Comparison of ENCODE assay signal across 1 cellular context in the genomic region with DNA sequence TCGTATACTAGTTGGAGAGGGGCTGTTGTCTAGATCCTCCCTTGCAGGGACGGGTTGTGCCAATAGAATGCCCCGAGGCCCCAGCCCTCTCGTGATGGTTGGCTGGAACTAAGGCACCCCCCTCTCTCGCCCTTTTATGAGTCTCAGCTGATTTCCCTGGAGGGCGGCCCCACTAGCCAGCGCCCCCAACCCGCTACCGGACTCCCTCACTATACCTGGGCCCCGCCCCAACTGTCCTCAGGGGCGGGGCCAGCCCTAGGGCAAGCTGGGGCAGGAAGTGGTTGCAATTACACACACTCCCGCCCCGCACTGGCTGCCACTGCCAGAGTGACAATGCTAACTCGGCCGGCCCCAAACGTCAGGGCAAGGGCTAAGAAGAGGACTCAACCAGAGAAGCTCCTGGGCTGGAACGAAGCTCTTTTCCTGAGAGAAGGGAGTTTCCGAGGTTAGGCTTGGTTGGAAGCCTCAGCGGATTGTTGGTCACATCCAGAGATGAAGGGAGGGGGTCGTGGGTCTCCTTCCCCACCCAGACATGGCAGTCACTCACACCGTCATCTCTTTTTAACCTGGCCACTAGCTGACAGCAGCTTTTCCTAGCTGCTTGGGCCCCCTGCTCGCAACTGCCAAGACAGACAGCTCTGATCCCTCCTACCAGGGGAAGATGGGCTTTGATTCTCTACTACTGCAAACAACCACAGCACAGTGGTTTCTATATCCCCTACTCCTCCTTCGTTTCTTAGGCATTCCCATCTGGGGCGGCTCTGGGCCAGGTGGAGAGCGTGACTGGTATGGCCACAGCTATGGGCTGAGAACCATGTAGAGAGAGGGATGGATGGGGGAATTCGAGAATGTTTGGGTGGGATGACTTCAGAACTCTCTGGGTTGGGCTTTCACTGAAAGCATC.
A peak's percentile ranks its signal among the peaks of the same experiment; 100 is the strongest.
TF ChIP-seq lines count a peak whose summit lies in the region.

No MANE protein-coding gene starts in this region.

TF ChIP-seq in K562, 482 proteins besides CTCF, POLR2A, EP300 and RAD21 (continued from another document and continues in another):
- TF ChIP-seq, protein P1, sequence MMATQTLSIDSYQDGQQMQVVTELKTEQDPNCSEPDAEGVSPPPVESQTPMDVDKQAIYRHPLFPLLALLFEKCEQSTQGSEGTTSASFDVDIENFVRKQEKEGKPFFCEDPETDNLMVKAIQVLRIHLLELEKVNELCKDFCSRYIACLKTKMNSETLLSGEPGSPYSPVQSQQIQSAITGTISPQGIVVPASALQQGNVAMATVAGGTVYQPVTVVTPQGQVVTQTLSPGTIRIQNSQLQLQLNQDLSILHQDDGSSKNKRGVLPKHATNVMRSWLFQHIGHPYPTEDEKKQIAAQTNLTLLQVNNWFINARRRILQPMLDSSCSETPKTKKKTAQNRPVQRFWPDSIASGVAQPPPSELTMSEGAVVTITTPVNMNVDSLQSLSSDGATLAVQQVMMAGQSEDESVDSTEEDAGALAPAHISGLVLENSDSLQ (IDR thresholded peaks at IDR 0.05): peak; percentile 81
- TF ChIP-seq ETS1 (conservative IDR thresholded peaks at IDR 0.05; ENCODE audit: control insufficient read depth, low read depth, low read length) (peak; percentile 67), ZNF592 (IDR thresholded peaks at IDR 0.05) (peak; percentile 87), RBFOX2 (IDR thresholded peaks at IDR 0.05; ENCODE audit: low read depth, low read length) (peak; percentile 90), SPI1 (IDR thresholded peaks at IDR 0.05; ENCODE audit: borderline replicate concordance, low read depth, low read length) (peak; percentile 70), ZNF586 (CRISPR knock-in tag; conservative IDR thresholded peaks at IDR 0.05) (no peak), E4F1 (CRISPR knock-in tag; IDR thresholded peaks at IDR 0.05; ENCODE audit: borderline replicate concordance) (no peak), CXXC5 (CRISPR knock-in tag; IDR thresholded peaks at IDR 0.05) (peak; percentile 48), RCOR1 (IDR thresholded peaks at IDR 0.05; ENCODE audit: borderline replicate concordance in 1 of 2, low read depth in 2 of 2, low read length in 2 of 2) (0 out of 4 replicates have a peak, but pooled peaks of 1 of the 2 experiments have one; percentile 33), BRF2 (IDR thresholded peaks at IDR 0.05; ENCODE audit: borderline replicate concordance, insufficient read depth, insufficient read length) (no peak), DMBX1 (CRISPR knock-in tag; IDR thresholded peaks at IDR 0.05; ENCODE audit: borderline replicate concordance) (0 out of 2 replicates have a peak, but pooled peaks have one; percentile 40), ZFPM2 (CRISPR knock-in tag; IDR thresholded peaks at IDR 0.05) (no peak), SP2 (IDR thresholded peaks at IDR 0.05; ENCODE audit: extremely low read depth, low read depth, low read length, poor library complexity, severe bottlenecking) (no peak), SNRNP70 (optimal IDR thresholded peaks at IDR 0.05; ENCODE audit: low read depth, low read length) (no peak), HNRNPH1 (optimal IDR thresholded peaks at IDR 0.05; ENCODE audit: low read depth, low read length) (no peak), ID3 (CRISPR knock-in tag; IDR thresholded peaks at IDR 0.05) (no peak), ID3 (tag; IDR thresholded peaks at IDR 0.05) (peak; percentile 60; the same call in 1 of the 2 replicates), ZBTB11 (CRISPR knock-in tag; IDR thresholded peaks at IDR 0.05) (peak in 1 of 3 experiments; percentile 71; a peak in 2 of 6 replicates)
- TF ChIP-seq, protein P2, sequence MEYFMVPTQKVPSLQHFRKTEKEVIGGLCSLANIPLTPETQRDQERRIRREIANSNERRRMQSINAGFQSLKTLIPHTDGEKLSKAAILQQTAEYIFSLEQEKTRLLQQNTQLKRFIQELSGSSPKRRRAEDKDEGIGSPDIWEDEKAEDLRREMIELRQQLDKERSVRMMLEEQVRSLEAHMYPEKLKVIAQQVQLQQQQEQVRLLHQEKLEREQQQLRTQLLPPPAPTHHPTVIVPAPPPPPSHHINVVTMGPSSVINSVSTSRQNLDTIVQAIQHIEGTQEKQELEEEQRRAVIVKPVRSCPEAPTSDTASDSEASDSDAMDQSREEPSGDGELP (CRISPR knock-in tag; IDR thresholded peaks at IDR 0.05; ENCODE audit: borderline replicate concordance): peak; percentile 82
